1 cellular context compared by ENCODE assay signal in genomic region chr3:171132873-171133272, GRCh38.
TF ChIP-seq lines count a peak whose summit lies in the region.

No MANE protein-coding gene starts in this region.

TF ChIP-seq in SK-N-SH, 30 proteins besides CTCF, POLR2A, EP300 and RAD21 (continued from another document):
- TF ChIP-seq REST (IDR thresholded peaks at IDR 0.05; ENCODE audit: low read depth, low read length) = no peak
- peak; percentile 65; the same call in 1 of the 2 replicates for TF ChIP-seq TEAD4 (IDR thresholded peaks at IDR 0.05; ENCODE audit: borderline replicate concordance, insufficient read depth)
- TF ChIP-seq MAX (IDR thresholded peaks at IDR 0.05; ENCODE audit: low read depth) = peak; percentile 65; the same call in 1 of the 2 replicates
- TF ChIP-seq PBX3 (IDR thresholded peaks at IDR 0.05) = peak; percentile 55; the same call in 1 of the 2 replicates
- peak; percentile 54; the same call in 1 of the 2 replicates for TF ChIP-seq NFIC (IDR thresholded peaks at IDR 0.05; ENCODE audit: borderline replicate concordance)
- 0 out of 2 replicates have a peak, but pooled peaks have one; percentile 37 for TF ChIP-seq ZBTB33 (IDR thresholded peaks at IDR 0.05; ENCODE audit: borderline replicate concordance, low read depth)
- no peak for TF ChIP-seq USF2 (IDR thresholded peaks at IDR 0.05; ENCODE audit: borderline replicate concordance, low read depth, low read length)
- peak; percentile 67 for TF ChIP-seq RXRA (IDR thresholded peaks at IDR 0.05; ENCODE audit: borderline replicate concordance, low read depth)
